In genomic region chr1:231550448-231550781, GRCh38 we compare ENCODE assay signal across 8 cellular contexts. TPM values are rescaled to one million over a fixed set of nuclear protein-coding genes. Genes with fewer than 3 reads are reported as not detected.
A peak's percentile ranks its signal among the peaks of the same experiment; 100 is the strongest.
DNase-seq lines count a peak whose midpoint lies in the region; ATAC-seq, FAIRE-seq and TF ChIP-seq lines count a peak whose summit lies in the region.
"Had no signal": no experiment of that assay in that cellular context is flagged by ENCODE, and none has a peak within 500 bp of the region (broad histone marks: within the 10 kb centered on the region; RNA-seq: fewer than 3 reads in every experiment).

No MANE protein-coding gene starts in this region.

- H3K27me3 ChIP-seq in keratinocyte (ENCODE audit: control insufficient read depth, extremely low read depth, insufficient read depth, low read length) (no peaks in the 10 kb centered on the region), esophagus muscularis mucosa (no peaks in the 10 kb centered on the region)

- peaks cover 0 to 6% of the 10 kb centered on the region in 2 experiments for H3K36me3 ChIP-seq in keratinocyte (ENCODE audit: control insufficient read depth in 2 of 2, extremely low read depth in 1 of 2, insufficient read depth in 2 of 2, low read length in 2 of 2)
- peaks cover 0 to 21% (median 0%) of the 10 kb centered on the region in 4 donors for H3K36me3 ChIP-seq in esophagus muscularis mucosa

- TF ChIP-seq CTCF in HFFc6 (IDR thresholded peaks at IDR 0.05): peak; percentile 72
- peak; percentile 78 for TF ChIP-seq CTCF in VCaP (conservative IDR thresholded peaks at IDR 0.05)
- peak; percentile 50 to 59 (median 54) for TF ChIP-seq CTCF in keratinocyte (optimal IDR thresholded peaks at IDR 0.05 in 1 of 3, IDR thresholded peaks at IDR 0.05 in 1 of 3, conservative IDR thresholded peaks at IDR 0.05 in 1 of 3; ENCODE audit: extremely low read depth in 1 of 3, insufficient read depth in 2 of 3, low read length in 3 of 3)
- peak in 1 of 3 experiments; percentile 27 for TF ChIP-seq CTCF in esophagus muscularis mucosa (IDR thresholded peaks at IDR 0.05)

- DNase-seq in EL: peak; percentile 15
- DNase-seq in HFFc6: no peak
- no peak for DNase-seq in keratinocyte (ENCODE audit: low read depth, low spot score)
- no peak for DNase-seq in esophagus muscularis mucosa (ENCODE audit: extremely low spot score)

- TF ChIP-seq EP300 in esophagus muscularis mucosa (IDR thresholded peaks at IDR 0.05): no peak

- no peaks in the 10 kb centered on the region for H3K9me3 Mint-ChIP-seq in HFFc6

- TF ChIP-seq POLR2A in esophagus muscularis mucosa (IDR thresholded peaks at IDR 0.05; ENCODE audit: low read depth): no peak

- peaks cover 10% of the 10 kb centered on the region for H3K36me3 Mint-ChIP-seq in HFFc6 (ENCODE audit: low read depth)

- no peak overlapping the region for H3K27ac ChIP-seq in VCaP
- H3K27ac ChIP-seq in keratinocyte (ENCODE audit: control insufficient read depth, insufficient read depth, low read length): no peak overlapping the region
- H3K27ac ChIP-seq in esophagus muscularis mucosa (replicated peaks in 1 of 4): no peak overlapping the region
- H3K27ac ChIP-seq: SK-N-MC had no signal

- dilution Hi-C loops in keratinocyte (cut with MboI; ENCODE audit: extremely low pct_ligation_motif_present, low sequenced_read_pairs): no loop called here

- no peak overlapping the region for H3K9ac ChIP-seq in keratinocyte (ENCODE audit: control insufficient read depth, extremely low read depth, insufficient read depth, low read length)

- FAIRE-seq in keratinocyte (lab: Jason Lieb, UNC): no peak

- no peak overlapping the region for H3K4me3 Mint-ChIP-seq in HFFc6

- no peaks in the 10 kb centered on the region for H3K4me1 ChIP-seq in keratinocyte (ENCODE audit: control insufficient read depth, extremely low read depth, insufficient read depth, low read length)
- peaks cover 4 to 28% (median 21%) of the 10 kb centered on the region in 4 donors for H3K4me1 ChIP-seq in esophagus muscularis mucosa

- no peaks in the 10 kb centered on the region for H3K4me1 Mint-ChIP-seq in HFFc6 (ENCODE audit: low read depth)

- H2AFZ ChIP-seq in keratinocyte (ENCODE audit: control insufficient read depth, low read length): no peak overlapping the region

- 60% methylated on average over 2 of the region's 2 CpGs for WGBS in esophagus muscularis mucosa

- peaks cover 1% of the 10 kb centered on the region for H3K79me2 ChIP-seq in keratinocyte (ENCODE audit: control insufficient read depth, insufficient read depth, low read length)

- ATAC-seq in HG03039 (IDR thresholded peaks at IDR 0.05; ENCODE audit: unreplicated experiment): no peak
- no peak for ATAC-seq in GM21825 (IDR thresholded peaks at IDR 0.05; ENCODE audit: unreplicated experiment)

- intact Hi-C loops in esophagus muscularis mucosa (cut with DNase I): no loop called here

- H3K9me1 ChIP-seq in keratinocyte (ENCODE audit: control insufficient read depth, extremely low read depth, insufficient read depth, low read length): no peaks in the 10 kb centered on the region

- no peak overlapping the region for H3K4me2 ChIP-seq in keratinocyte (ENCODE audit: control insufficient read depth, extremely low read depth, insufficient read depth, low read depth, low read length)

- H3K4me3 ChIP-seq in keratinocyte (ENCODE audit: control insufficient read depth in 2 of 3, extremely low read depth in 1 of 3, insufficient read depth in 2 of 3, low read depth in 1 of 3, low read length in 3 of 3) (no peak overlapping the region), esophagus muscularis mucosa (no peak overlapping the region)
- H3K4me3 ChIP-seq: SK-N-MC had no signal

- H4K20me1 ChIP-seq in keratinocyte (ENCODE audit: control insufficient read depth, extremely low read depth, insufficient read depth, low read length): no peaks in the 10 kb centered on the region

- H3K27me3 Mint-ChIP-seq in HFFc6 (ENCODE audit: insufficient read depth): no peaks in the 10 kb centered on the region; the same call in 1 of the 2 replicates

- no peaks in the 10 kb centered on the region for H3K9me3 ChIP-seq in keratinocyte (ENCODE audit: control insufficient read depth, low read depth, low read length)
- H3K9me3 ChIP-seq in esophagus muscularis mucosa: no peaks in the 10 kb centered on the region

- no peak overlapping the region for H3K27ac Mint-ChIP-seq in HFFc6

RNA-seq across cellular contexts. Expression of gene TSNAX, which starts 21.9 kb away (rescaled TPM):
- 10 to 100 TPM; 52.1 to 64.4 (median 60.1) TPM for total RNA-seq in HFFc6 (2021; fragmentation: NEBNext Ultra II Directional; extraction: Animal tissue kit (Norgen Biotek cat#: 25700))
- 21.5 to 32.6 TPM (median 30.9 TPM) in 3 replicates for polyA plus RNA-seq in keratinocyte
- 17.8 TPM for polyA plus RNA-seq in keratinocyte (2011; ENCODE audit: low read depth)
- 12.5 and 21.4 TPM in 2 replicates for polyA plus RNA-seq in keratinocyte (2011; cell fraction: cytosol; rRNA removed)
- 22.8 and 26.7 TPM in 2 replicates for polyA plus RNA-seq in keratinocyte (2011; cell fraction: nucleus; rRNA removed)
- polyA plus RNA-seq in keratinocyte (2012; ENCODE audit: low replicate concordance): 18.0 and 34.0 TPM in 2 replicates
- 2.8 to 29.1 TPM (median 16.9 TPM) in 3 replicates for polyA minus RNA-seq in keratinocyte
- 17.6 TPM for polyA minus RNA-seq in keratinocyte (2011; cell fraction: cytosol; rRNA and poly(A)+ RNA removed)
- polyA minus RNA-seq in keratinocyte (2011; cell fraction: nucleus; rRNA and poly(A)+ RNA removed): 16.5 TPM in 2 replicates
- total RNA-seq in esophagus muscularis mucosa: 10 to 100 TPM; 20.4 to 29.6 (median 24.7) TPM
